ENCODE assay signal across 9 cellular contexts in genomic region chr7:104328308-104328969, GRCh38. TPM values are rescaled to one million over a fixed set of nuclear protein-coding genes. Genes with fewer than 3 reads are reported as not detected.
DNase-seq lines count a peak whose midpoint lies in the region; ATAC-seq and TF ChIP-seq lines count a peak whose summit lies in the region.
"Had no signal": no experiment of that assay in that cellular context is flagged by ENCODE, and none has a peak within 500 bp of the region (broad histone marks: within the 10 kb centered on the region; RNA-seq: fewer than 3 reads in every experiment).

Gene LHFPL3, plus strand, starts transcription at chr7:104328603.

- intact Hi-C loops in activated CD8-positive, alpha-beta T cell treated with anti-CD3 and anti-CD28 coated beads for 36 hours (cut with micrococcal nuclease) = no loop called here
- intact Hi-C loops in tibial artery (cut with DNase I; ENCODE audit: low total_unique reads) = no loop called here

- POLR2A ChIA-PET in activated CD8-positive, alpha-beta T cell treated with anti-CD3 and anti-CD28 coated beads for 36 hours (lab: Charles Lee) = no interaction called here

- peaks cover 0 to 19% (median 16%) of the 10 kb centered on the region in 4 donors for H3K4me1 ChIP-seq in tibial artery

- H3K27me3 ChIP-seq in tibial artery = peaks cover 0 to 37% of the 10 kb centered on the region in 2 donors

- H3K36me3 ChIP-seq in tibial artery = no peaks in the 10 kb centered on the region

- H3K9me3 Mint-ChIP-seq in activated T-cell treated with anti-CD3 and anti-CD28 coated beads, Interleukin-2, amount 50 U/mL, for 4 hours = no peaks in the 10 kb centered on the region
- no peaks in the 10 kb centered on the region for H3K9me3 Mint-ChIP-seq in activated CD8-positive, alpha-beta T cell treated with anti-CD3 and anti-CD28 coated beads for 36 hours

- H3K27me3 Mint-ChIP-seq in activated T-cell treated with anti-CD3 and anti-CD28 coated beads, Interleukin-2, amount 50 U/mL, for 4 hours (ENCODE audit: low read depth) = peaks cover 37% of the 10 kb centered on the region
- peaks cover 51% of the 10 kb centered on the region for H3K27me3 Mint-ChIP-seq in activated CD8-positive, alpha-beta T cell treated with anti-CD3 and anti-CD28 coated beads for 36 hours

- peaks cover 8% of the 10 kb centered on the region for H3K4me1 Mint-ChIP-seq in activated T-cell treated with anti-CD3 and anti-CD28 coated beads, Interleukin-2, amount 50 U/mL, for 4 hours (ENCODE audit: low read depth)
- H3K4me1 Mint-ChIP-seq in activated CD8-positive, alpha-beta T cell treated with anti-CD3 and anti-CD28 coated beads for 36 hours (ENCODE audit: low read depth) = peaks cover 8% of the 10 kb centered on the region

- no peaks in the 10 kb centered on the region for H3K9me3 ChIP-seq in tibial artery

- no peak within 1 kb of the TSS for H3K27ac Mint-ChIP-seq in activated CD8-positive, alpha-beta T cell treated with anti-CD3 and anti-CD28 coated beads for 36 hours

- no peak for DNase-seq in activated T-cell treated with anti-CD3 and anti-CD28 coated beads, Interleukin-2, amount 50 U/mL, for 4 hours
- DNase-seq in activated T-cell treated with anti-CD3 and anti-CD28 coated beads for 4 hours (no peak), islet precursor cell (peak; percentile 68), tibial artery (no peak), HT-29 (ENCODE audit: low spot score) (no peak), MV-4-11 (lab: John Stamatoyannopoulos, UW) (no peak)
- peak; percentile 3 for DNase-seq in activated CD8-positive, alpha-beta T cell treated with anti-CD3 and anti-CD28 coated beads for 36 hours

- H3K36me3 Mint-ChIP-seq in activated T-cell treated with anti-CD3 and anti-CD28 coated beads, Interleukin-2, amount 50 U/mL, for 4 hours (ENCODE audit: insufficient read depth) = no peaks in the 10 kb centered on the region
- H3K36me3 Mint-ChIP-seq in activated CD8-positive, alpha-beta T cell treated with anti-CD3 and anti-CD28 coated beads for 36 hours (ENCODE audit: low read depth) = no peaks in the 10 kb centered on the region

- H3K4me3 Mint-ChIP-seq in activated T-cell treated with anti-CD3 and anti-CD28 coated beads, Interleukin-2, amount 50 U/mL, for 4 hours = no peak within 1 kb of the TSS
- peak within 1 kb of the TSS; percentile 30 for H3K4me3 Mint-ChIP-seq in activated CD8-positive, alpha-beta T cell treated with anti-CD3 and anti-CD28 coated beads for 36 hours

- TF ChIP-seq CTCF in activated CD8-positive, alpha-beta T cell treated with anti-CD3 and anti-CD28 coated beads for 36 hours (IDR thresholded peaks at IDR 0.05) = no peak
- no peak for TF ChIP-seq CTCF in tibial artery (IDR thresholded peaks at IDR 0.05)

- H3K27ac ChIP-seq in tibial artery = no peak within 1 kb of the TSS

- H3K4me3 ChIP-seq in tibial artery = peak within 1 kb of the TSS; percentile 14 to 35
- H3K4me3 ChIP-seq: lung had no signal

- CTCF ChIA-PET in activated CD8-positive, alpha-beta T cell treated with anti-CD3 and anti-CD28 coated beads for 36 hours (lab: Charles Lee) = no interaction called here

- peak; percentile 38 to 46 for ATAC-seq in activated T-cell treated with anti-CD3 and anti-CD28 coated beads, Interleukin-2, amount 50 U/mL, for 4 hours
- no peak for ATAC-seq in activated CD8-positive, alpha-beta T cell treated with anti-CD3 and anti-CD28 coated beads for 36 hours
- no peak for ATAC-seq in HG02884 (IDR thresholded peaks at IDR 0.05; ENCODE audit: unreplicated experiment)

RNA-seq across cellular contexts. Expression of gene LHFPL3, which starts in this region (rescaled TPM):
- not detected for total RNA-seq in activated T-cell treated with anti-CD3 and anti-CD28 coated beads, Interleukin-2, amount 50 U/mL, for 4 hours
- not detected for total RNA-seq in activated CD8-positive, alpha-beta T cell treated with anti-CD3 and anti-CD28 coated beads for 36 hours
- total RNA-seq in HT-29 (2014; rRNA removed; shearing (Covaris generic)) = not detected in 2 replicates
- total RNA-seq: lung had no signal

Comparison
In these comparisons a context has a peak if more than half of its experiments do, and no peak if none do; other contexts are left out.
1. Peak in ATAC-seq in activated T-cell treated with anti-CD3 and anti-CD28 coated beads, Interleukin-2, amount 50 U/mL, for 4 hours; RNA of the gene not detected or under 1 TPM.
2. Peak in DNase-seq in activated CD8-positive, alpha-beta T cell treated with anti-CD3 and anti-CD28 coated beads for 36 hours; RNA of the gene not detected or under 1 TPM.